In the genomic region with DNA sequence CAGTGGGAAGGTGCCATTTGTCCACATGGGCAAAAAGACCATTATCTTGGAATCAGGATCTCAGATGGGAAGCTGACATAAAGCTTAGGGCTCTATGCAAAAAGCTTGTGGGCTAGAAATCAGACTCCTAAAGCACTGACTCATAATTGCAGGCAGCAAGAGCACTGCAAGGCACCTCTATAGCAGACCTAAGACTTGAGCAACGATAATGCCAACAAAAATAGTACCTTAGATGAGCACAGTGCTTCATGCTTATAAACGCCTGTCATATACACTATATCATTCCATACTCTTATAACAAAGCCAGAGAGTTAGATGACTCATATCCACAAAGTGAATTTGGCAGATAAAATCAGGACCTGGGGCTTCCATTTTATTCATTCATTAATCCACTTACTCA, we compare ENCODE assay signal across 24 cellular contexts.
A peak's percentile ranks its signal among the peaks of the same experiment; 100 is the strongest.
DNase-seq lines count a peak whose midpoint lies in the region; FAIRE-seq and TF ChIP-seq lines count a peak whose summit lies in the region.
"Had no signal": no experiment of that assay in that cellular context is flagged by ENCODE, and none has a peak within 500 bp of the region (broad histone marks: within the 10 kb centered on the region; RNA-seq: fewer than 3 reads in every experiment).

No MANE protein-coding gene starts in this region.

- H3K4me3 Mint-ChIP-seq in MCF 10A (ENCODE audit: unreplicated experiment) (peak overlapping the region; percentile 15), astrocyte (ENCODE audit: unreplicated experiment) (no peak overlapping the region)
- H3K4me3 Mint-ChIP-seq: activated naive CD4-positive, alpha-beta T cell treated with anti-CD3 and anti-CD28 coated beads, Interleukin-2, amount 50 U/mL, for 24 hours; H9; T-helper 17 cell had no signal

- CTCF ChIA-PET in MCF 10A (lab: Yijun Ruan, JAX) = interaction anchor here (0.6 to 1.2 kb wide), 4 partner anchors 120 to 817 kb away, joined by 3 to 5 read pairs (median 4); no protein-coding TSS in a partner anchor

- TF ChIP-seq POLR2A in breast epithelium (IDR thresholded peaks at IDR 0.05) (no peak), ovary (IDR thresholded peaks at IDR 0.05) (no peak)

- BruUV-seq in MCF 10A (replicated peaks; lab: Mats Ljungman, UMichigan) = no TSS peak

- no peak for FAIRE-seq in astrocyte (lab: Jason Lieb, UNC)
- FAIRE-seq: A549, D721Med, GM12891, urothelium cell line had no signal

- H3K27ac ChIP-seq in breast epithelium = no peak overlapping the region
- peak overlapping the region; percentile 1 for H3K27ac ChIP-seq in astrocyte (ENCODE audit: low read depth, low read length)
- no peak overlapping the region for H3K27ac ChIP-seq in ovary
- H3K27ac ChIP-seq in SJCRH30 = no peak overlapping the region
- H3K27ac ChIP-seq: A549; ascending aorta; BLaER1 treated with 17β-estradiol and CSF1 and Interleukin-3, amounts not matched to agents 10 nM and 100 nM; VCaP had no signal

- H3K27ac Mint-ChIP-seq in MCF 10A (ENCODE audit: low read depth, unreplicated experiment) = peak overlapping the region; percentile 89
- H3K27ac Mint-ChIP-seq in astrocyte (ENCODE audit: unreplicated experiment) = peak overlapping the region; percentile 5
- H3K27ac Mint-ChIP-seq: activated naive CD4-positive, alpha-beta T cell treated with anti-CD3 and anti-CD28 coated beads, Interleukin-2, amount 50 U/mL, for 24 hours; H9; T-helper 17 cell had no signal

- H3K9me3 ChIP-seq in breast epithelium (no peaks in the 10 kb centered on the region), astrocyte (ENCODE audit: insufficient read depth, low read depth, low read length) (no peaks in the 10 kb centered on the region), ovary (no peaks in the 10 kb centered on the region), SJCRH30 (replicated peaks) (no peaks in the 10 kb centered on the region)

- H3K27me3 Mint-ChIP-seq in MCF 10A (ENCODE audit: insufficient read depth, unreplicated experiment) = no peaks in the 10 kb centered on the region
- H3K27me3 Mint-ChIP-seq in astrocyte (ENCODE audit: low read depth, unreplicated experiment) = no peaks in the 10 kb centered on the region
- H3K27me3 Mint-ChIP-seq: T-helper 17 cell had no signal

- POLR2A ChIA-PET in MCF 10A (lab: Yijun Ruan, JAX) = interaction anchor here (0.6 to 3.2 kb wide), 13 partner anchors 16 to 1543 kb away, joined by 3 to 36 read pairs (median 5); no protein-coding TSS in a partner anchor

- intact Hi-C loops in MCF 10A (cut with micrococcal nuclease) (no loop called here), breast epithelium (cut with DNase I; ENCODE audit: low total_unique reads) (loop anchor here (10.0 kb wide), 1 partner anchor 1953 kb away; no protein-coding TSS in a partner anchor), ovary (cut with DNase I) (no loop called here)

- H3K4me1 ChIP-seq in breast epithelium (no peaks in the 10 kb centered on the region), astrocyte (ENCODE audit: insufficient read depth, low read length) (peaks cover 13% of the 10 kb centered on the region), ovary (ENCODE audit: insufficient read depth) (no peaks in the 10 kb centered on the region), SJCRH30 (no peaks in the 10 kb centered on the region)
- H3K4me1 ChIP-seq: A549; ascending aorta; BLaER1 treated with 17β-estradiol and CSF1 and Interleukin-3, amounts not matched to agents 10 nM and 100 nM had no signal

- no peaks in the 10 kb centered on the region for H4K20me1 ChIP-seq in astrocyte (ENCODE audit: insufficient read depth, low read length)
- H4K20me1 ChIP-seq: BLaER1 treated with 17β-estradiol and CSF1 and Interleukin-3, amounts not matched to agents 10 nM and 100 nM had no signal

- H3K79me2 ChIP-seq in astrocyte (ENCODE audit: insufficient read depth, low read length) = no peaks in the 10 kb centered on the region

- H3K4me1 Mint-ChIP-seq in MCF 10A (ENCODE audit: insufficient read depth, unreplicated experiment) (peaks cover 44% of the 10 kb centered on the region), astrocyte (ENCODE audit: low read depth, unreplicated experiment) (peaks cover 21% of the 10 kb centered on the region)
- H3K4me1 Mint-ChIP-seq: activated naive CD4-positive, alpha-beta T cell treated with anti-CD3 and anti-CD28 coated beads, Interleukin-2, amount 50 U/mL, for 24 hours; T-helper 17 cell had no signal

- 75 to 86% (median 82%) methylated on average over 2 of the region's 2 CpGs for WGBS in ovary, 3 donors

- H3K27me3 ChIP-seq in breast epithelium = no peaks in the 10 kb centered on the region
- H3K27me3 ChIP-seq in astrocyte (ENCODE audit: insufficient read depth, low read length) = no peaks in the 10 kb centered on the region
- H3K27me3 ChIP-seq in ovary = no peaks in the 10 kb centered on the region
- no peaks in the 10 kb centered on the region for H3K27me3 ChIP-seq in SJCRH30
- H3K27me3 ChIP-seq: ascending aorta; BLaER1 treated with 17β-estradiol and CSF1 and Interleukin-3, amounts not matched to agents 10 nM and 100 nM had no signal

- H3K36me3 ChIP-seq in breast epithelium = no peaks in the 10 kb centered on the region
- H3K36me3 ChIP-seq in astrocyte (ENCODE audit: insufficient read depth, low read length) = no peaks in the 10 kb centered on the region
- no peaks in the 10 kb centered on the region for H3K36me3 ChIP-seq in ovary
- no peaks in the 10 kb centered on the region for H3K36me3 ChIP-seq in SJCRH30
- H3K36me3 ChIP-seq: ascending aorta; BLaER1 treated with 17β-estradiol and CSF1 and Interleukin-3, amounts not matched to agents 10 nM and 100 nM had no signal

- no peak overlapping the region for H3K4me3 ChIP-seq in breast epithelium
- no peak overlapping the region for H3K4me3 ChIP-seq in astrocyte (ENCODE audit: insufficient read depth, low read depth, low read length)
- H3K4me3 ChIP-seq in fibroblast of mammary gland (ENCODE audit: control insufficient read depth, low read depth, low read length) = no peak overlapping the region
- no peak overlapping the region for H3K4me3 ChIP-seq in ovary
- no peak overlapping the region for H3K4me3 ChIP-seq in SJCRH30
- H3K4me3 ChIP-seq: A549; ascending aorta; BLaER1 treated with 17β-estradiol and CSF1 and Interleukin-3, amounts not matched to agents 10 nM and 100 nM had no signal

- H3K9me3 Mint-ChIP-seq in MCF 10A (ENCODE audit: unreplicated experiment) (peaks cover 2% of the 10 kb centered on the region), astrocyte (ENCODE audit: unreplicated experiment) (no peaks in the 10 kb centered on the region)

- DNase-seq in MCF 10A (ENCODE audit: unreplicated experiment) (peak; percentile 92), breast epithelium (ENCODE audit: low spot score in 2 of 2) (no peak), astrocyte (ENCODE audit: low read depth) (peak; percentile 95), fibroblast of mammary gland (ENCODE audit: low read depth) (peak; percentile 0), GDM1 (lab: John Stamatoyannopoulos, UW) (no peak), ovary (no peak), SJCRH30 (no peak)
- no peak for DNase-seq in stimulated activated naive CD4-positive, alpha-beta T cell (lab: John Stamatoyannopoulos, UW)
- DNase-seq: activated CD4-positive, alpha-beta T cell treated with anti-CD3 and anti-CD28 coated beads, Interleukin-2, amount 50 U/mL, for 48 hours; cortex of kidney; H9; NCI-H187 treated with DMSO at 0.1 percent for 48 hours; NCI-H524; SHP77 treated with DMSO at 0.1 percent for 48 hours; stimulated activated CD8-positive, alpha-beta memory T cell treated with anti-CD3 and anti-CD28 coated beads, Interleukin-4, amount 100 ng/mL, for 48 hours; T-helper 17 cell had no signal

- H3K36me3 Mint-ChIP-seq in MCF 10A (ENCODE audit: insufficient read depth, unreplicated experiment) (no peaks in the 10 kb centered on the region), astrocyte (ENCODE audit: low read depth, unreplicated experiment) (no peaks in the 10 kb centered on the region)
- H3K36me3 Mint-ChIP-seq: activated naive CD4-positive, alpha-beta T cell treated with anti-CD3 and anti-CD28 coated beads, Interleukin-2, amount 50 U/mL, for 24 hours had no signal

- no peak overlapping the region for H3K9ac ChIP-seq in astrocyte (ENCODE audit: low read length)
- H3K9ac ChIP-seq: BLaER1 treated with 17β-estradiol and CSF1 and Interleukin-3, amounts not matched to agents 10 nM and 100 nM had no signal

- TF ChIP-seq EP300 in ovary (IDR thresholded peaks at IDR 0.05) = no peak

- H3K4me2 ChIP-seq in astrocyte (ENCODE audit: low read length) = peak overlapping the region; percentile 23
- H3K4me2 ChIP-seq: A549; BLaER1 treated with 17β-estradiol and CSF1 and Interleukin-3, amounts not matched to agents 10 nM and 100 nM had no signal

- TF ChIP-seq CTCF in MCF 10A (IDR thresholded peaks at IDR 0.05; ENCODE audit: unreplicated experiment) (no peak), breast epithelium (IDR thresholded peaks at IDR 0.05) (no peak), astrocyte (IDR thresholded peaks at IDR 0.05; ENCODE audit: insufficient read depth, low read depth, low read length) (no peak), fibroblast of mammary gland (conservative IDR thresholded peaks at IDR 0.05; ENCODE audit: control insufficient read depth, insufficient read depth, low read depth, low read length) (no peak), ovary (IDR thresholded peaks at IDR 0.05) (no peak)

- H2AFZ ChIP-seq in astrocyte (ENCODE audit: low read depth, low read length) = no peak overlapping the region

Comparison
In these comparisons a context has a peak if more than half of its experiments do, and no peak if none do; other contexts are left out.
1. DNase-seq: peak in MCF 10A (single experiment), astrocyte (single experiment) and fibroblast of mammary gland (single experiment); none in breast epithelium (0 of 2), stimulated activated naive CD4-positive, alpha-beta T cell (0 of 6), GDM1 (single experiment), ovary (0 of 5) and SJCRH30 (0 of 2).